In the genomic region with DNA sequence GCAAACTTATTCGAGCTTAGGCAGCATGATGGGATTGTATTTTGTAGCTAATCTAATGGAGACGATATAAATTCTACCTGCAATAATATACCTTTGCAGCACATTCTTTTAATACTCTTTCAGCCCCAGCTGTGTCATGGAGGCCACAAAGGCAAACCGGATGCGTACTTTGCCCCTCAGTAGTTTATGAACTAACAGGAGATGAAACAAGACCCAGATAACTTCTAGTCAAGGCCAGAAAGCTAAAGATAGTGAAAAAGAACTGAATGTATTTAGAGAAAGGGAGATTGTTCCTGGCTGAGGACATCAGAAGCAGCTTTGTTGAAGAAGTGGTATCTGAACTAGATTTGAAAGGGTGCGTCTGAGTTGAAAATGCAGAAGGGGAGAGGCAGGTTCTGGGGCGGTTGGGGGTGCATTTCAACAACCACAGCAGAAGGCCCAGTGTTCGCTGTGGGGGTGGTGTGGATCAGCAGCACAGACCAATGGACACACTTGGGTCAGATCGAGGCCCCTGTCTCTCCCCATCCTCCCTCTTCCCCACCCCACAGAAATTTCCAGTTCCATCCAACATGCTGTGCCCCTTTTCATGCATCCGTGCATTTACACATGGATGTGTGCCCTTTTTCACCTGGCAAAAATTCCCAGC, we compare ENCODE assay signal across 1 cellular context.
TF ChIP-seq lines count a peak whose summit lies in the region.

No MANE protein-coding gene starts in this region.

TF ChIP-seq in HepG2, 621 proteins besides CTCF, POLR2A, EP300 and RAD21 (continued from another document and continues in another):
- TF ChIP-seq, protein P1, sequence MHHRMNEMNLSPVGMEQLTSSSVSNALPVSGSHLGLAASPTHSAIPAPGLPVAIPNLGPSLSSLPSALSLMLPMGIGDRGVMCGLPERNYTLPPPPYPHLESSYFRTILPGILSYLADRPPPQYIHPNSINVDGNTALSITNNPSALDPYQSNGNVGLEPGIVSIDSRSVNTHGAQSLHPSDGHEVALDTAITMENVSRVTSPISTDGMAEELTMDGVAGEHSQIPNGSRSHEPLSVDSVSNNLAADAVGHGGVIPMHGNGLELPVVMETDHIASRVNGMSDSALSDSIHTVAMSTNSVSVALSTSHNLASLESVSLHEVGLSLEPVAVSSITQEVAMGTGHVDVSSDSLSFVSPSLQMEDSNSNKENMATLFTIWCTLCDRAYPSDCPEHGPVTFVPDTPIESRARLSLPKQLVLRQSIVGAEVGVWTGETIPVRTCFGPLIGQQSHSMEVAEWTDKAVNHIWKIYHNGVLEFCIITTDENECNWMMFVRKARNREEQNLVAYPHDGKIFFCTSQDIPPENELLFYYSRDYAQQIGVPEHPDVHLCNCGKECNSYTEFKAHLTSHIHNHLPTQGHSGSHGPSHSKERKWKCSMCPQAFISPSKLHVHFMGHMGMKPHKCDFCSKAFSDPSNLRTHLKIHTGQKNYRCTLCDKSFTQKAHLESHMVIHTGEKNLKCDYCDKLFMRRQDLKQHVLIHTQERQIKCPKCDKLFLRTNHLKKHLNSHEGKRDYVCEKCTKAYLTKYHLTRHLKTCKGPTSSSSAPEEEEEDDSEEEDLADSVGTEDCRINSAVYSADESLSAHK (CRISPR knock-in tag; IDR thresholded peaks at IDR 0.05; ENCODE audit: borderline replicate concordance): no peak
- peak; percentile 76 for TF ChIP-seq CREM (IDR thresholded peaks at IDR 0.05)
- no peak for TF ChIP-seq CREM (CRISPR knock-in tag; IDR thresholded peaks at IDR 0.05)
- TF ChIP-seq ZBTB21 (CRISPR knock-in tag; IDR thresholded peaks at IDR 0.05): no peak
- TF ChIP-seq ZNF775 (CRISPR knock-in tag; IDR thresholded peaks at IDR 0.05; ENCODE audit: borderline replicate concordance): no peak
- peak; percentile 59; the same call in 1 of the 2 replicates for TF ChIP-seq RARA (CRISPR knock-in tag; IDR thresholded peaks at IDR 0.05)
- TF ChIP-seq KLF12 (CRISPR knock-in tag; IDR thresholded peaks at IDR 0.05; ENCODE audit: borderline replicate concordance): no peak
- TF ChIP-seq ZNF263 (CRISPR knock-in tag; IDR thresholded peaks at IDR 0.05): peak; percentile 35; the same call in 1 of the 2 replicates
- TF ChIP-seq NR2C2 (CRISPR knock-in tag; IDR thresholded peaks at IDR 0.05; ENCODE audit: borderline replicate concordance): 0 out of 2 replicates have a peak, but pooled peaks have one; percentile 42
- TF ChIP-seq ZNF143 (CRISPR knock-in tag; IDR thresholded peaks at IDR 0.05): no peak; the same call in 1 of the 2 replicates
- TF ChIP-seq IKZF4 (CRISPR knock-in tag; IDR thresholded peaks at IDR 0.05; ENCODE audit: borderline replicate concordance, low read depth, not compliant biosample characterization): no peak
- TF ChIP-seq SOX13 (IDR thresholded peaks at IDR 0.05): no peak
- TF ChIP-seq SOX13 (CRISPR knock-in tag; conservative IDR thresholded peaks at IDR 0.05 in 1 of 2, IDR thresholded peaks at IDR 0.05 in 1 of 2): peak in 1 of 2 experiments; percentile 73; a peak in 2 of 4 replicates
- TF ChIP-seq SOX5 (CRISPR knock-in tag; IDR thresholded peaks at IDR 0.05; ENCODE audit: borderline replicate concordance): peak; percentile 53; the same call in 1 of the 2 replicates
- TF ChIP-seq SRSF4 (IDR thresholded peaks at IDR 0.05; ENCODE audit: low read depth, low read length, poor library complexity, severe bottlenecking): no peak
- no peak for TF ChIP-seq KMT2A (CRISPR knock-in tag; IDR thresholded peaks at IDR 0.05)
- TF ChIP-seq, protein P2, sequence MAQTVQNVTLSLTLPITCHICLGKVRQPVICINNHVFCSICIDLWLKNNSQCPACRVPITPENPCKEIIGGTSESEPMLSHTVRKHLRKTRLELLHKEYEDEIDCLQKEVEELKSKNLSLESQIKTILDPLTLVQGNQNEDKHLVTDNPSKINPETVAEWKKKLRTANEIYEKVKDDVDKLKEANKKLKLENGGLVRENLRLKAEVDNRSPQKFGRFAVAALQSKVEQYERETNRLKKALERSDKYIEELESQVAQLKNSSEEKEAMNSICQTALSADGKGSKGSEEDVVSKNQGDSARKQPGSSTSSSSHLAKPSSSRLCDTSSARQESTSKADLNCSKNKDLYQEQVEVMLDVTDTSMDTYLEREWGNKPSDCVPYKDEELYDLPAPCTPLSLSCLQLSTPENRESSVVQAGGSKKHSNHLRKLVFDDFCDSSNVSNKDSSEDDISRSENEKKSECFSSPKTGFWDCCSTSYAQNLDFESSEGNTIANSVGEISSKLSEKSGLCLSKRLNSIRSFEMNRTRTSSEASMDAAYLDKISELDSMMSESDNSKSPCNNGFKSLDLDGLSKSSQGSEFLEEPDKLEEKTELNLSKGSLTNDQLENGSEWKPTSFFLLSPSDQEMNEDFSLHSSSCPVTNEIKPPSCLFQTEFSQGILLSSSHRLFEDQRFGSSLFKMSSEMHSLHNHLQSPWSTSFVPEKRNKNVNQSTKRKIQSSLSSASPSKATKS (CRISPR knock-in tag; IDR thresholded peaks at IDR 0.05): no peak
- TF ChIP-seq SRF (IDR thresholded peaks at IDR 0.05; ENCODE audit: low read depth, low read length): no peak
- 0 out of 2 replicates have a peak, but pooled peaks have one; percentile 29 for TF ChIP-seq ZNF441 (CRISPR knock-in tag; IDR thresholded peaks at IDR 0.05; ENCODE audit: borderline replicate concordance)
- TF ChIP-seq ETV5 (CRISPR knock-in tag; IDR thresholded peaks at IDR 0.05; ENCODE audit: borderline replicate concordance): peak; percentile 97
- peak; percentile 35 for TF ChIP-seq CBX1 (IDR thresholded peaks at IDR 0.05; ENCODE audit: low read depth)
- no peak for TF ChIP-seq TMF1 (CRISPR knock-in tag; IDR thresholded peaks at IDR 0.05; ENCODE audit: low read depth)
- TF ChIP-seq, protein P3, sequence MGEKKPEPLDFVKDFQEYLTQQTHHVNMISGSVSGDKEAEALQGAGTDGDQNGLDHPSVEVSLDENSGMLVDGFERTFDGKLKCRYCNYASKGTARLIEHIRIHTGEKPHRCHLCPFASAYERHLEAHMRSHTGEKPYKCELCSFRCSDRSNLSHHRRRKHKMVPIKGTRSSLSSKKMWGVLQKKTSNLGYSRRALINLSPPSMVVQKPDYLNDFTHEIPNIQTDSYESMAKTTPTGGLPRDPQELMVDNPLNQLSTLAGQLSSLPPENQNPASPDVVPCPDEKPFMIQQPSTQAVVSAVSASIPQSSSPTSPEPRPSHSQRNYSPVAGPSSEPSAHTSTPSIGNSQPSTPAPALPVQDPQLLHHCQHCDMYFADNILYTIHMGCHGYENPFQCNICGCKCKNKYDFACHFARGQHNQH (CRISPR knock-in tag; IDR thresholded peaks at IDR 0.05): peak; percentile 13; the same call in 1 of the 2 replicates
- TF ChIP-seq, protein P4, sequence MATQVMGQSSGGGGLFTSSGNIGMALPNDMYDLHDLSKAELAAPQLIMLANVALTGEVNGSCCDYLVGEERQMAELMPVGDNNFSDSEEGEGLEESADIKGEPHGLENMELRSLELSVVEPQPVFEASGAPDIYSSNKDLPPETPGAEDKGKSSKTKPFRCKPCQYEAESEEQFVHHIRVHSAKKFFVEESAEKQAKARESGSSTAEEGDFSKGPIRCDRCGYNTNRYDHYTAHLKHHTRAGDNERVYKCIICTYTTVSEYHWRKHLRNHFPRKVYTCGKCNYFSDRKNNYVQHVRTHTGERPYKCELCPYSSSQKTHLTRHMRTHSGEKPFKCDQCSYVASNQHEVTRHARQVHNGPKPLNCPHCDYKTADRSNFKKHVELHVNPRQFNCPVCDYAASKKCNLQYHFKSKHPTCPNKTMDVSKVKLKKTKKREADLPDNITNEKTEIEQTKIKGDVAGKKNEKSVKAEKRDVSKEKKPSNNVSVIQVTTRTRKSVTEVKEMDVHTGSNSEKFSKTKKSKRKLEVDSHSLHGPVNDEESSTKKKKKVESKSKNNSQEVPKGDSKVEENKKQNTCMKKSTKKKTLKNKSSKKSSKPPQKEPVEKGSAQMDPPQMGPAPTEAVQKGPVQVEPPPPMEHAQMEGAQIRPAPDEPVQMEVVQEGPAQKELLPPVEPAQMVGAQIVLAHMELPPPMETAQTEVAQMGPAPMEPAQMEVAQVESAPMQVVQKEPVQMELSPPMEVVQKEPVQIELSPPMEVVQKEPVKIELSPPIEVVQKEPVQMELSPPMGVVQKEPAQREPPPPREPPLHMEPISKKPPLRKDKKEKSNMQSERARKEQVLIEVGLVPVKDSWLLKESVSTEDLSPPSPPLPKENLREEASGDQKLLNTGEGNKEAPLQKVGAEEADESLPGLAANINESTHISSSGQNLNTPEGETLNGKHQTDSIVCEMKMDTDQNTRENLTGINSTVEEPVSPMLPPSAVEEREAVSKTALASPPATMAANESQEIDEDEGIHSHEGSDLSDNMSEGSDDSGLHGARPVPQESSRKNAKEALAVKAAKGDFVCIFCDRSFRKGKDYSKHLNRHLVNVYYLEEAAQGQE (IDR thresholded peaks at IDR 0.05; ENCODE audit: borderline replicate concordance in 1 of 2, low read depth in 1 of 2, low read length in 2 of 2): peak in 1 of 2 experiments; percentile 55; a peak in 1 of 4 replicates
- TF ChIP-seq, protein P5, sequence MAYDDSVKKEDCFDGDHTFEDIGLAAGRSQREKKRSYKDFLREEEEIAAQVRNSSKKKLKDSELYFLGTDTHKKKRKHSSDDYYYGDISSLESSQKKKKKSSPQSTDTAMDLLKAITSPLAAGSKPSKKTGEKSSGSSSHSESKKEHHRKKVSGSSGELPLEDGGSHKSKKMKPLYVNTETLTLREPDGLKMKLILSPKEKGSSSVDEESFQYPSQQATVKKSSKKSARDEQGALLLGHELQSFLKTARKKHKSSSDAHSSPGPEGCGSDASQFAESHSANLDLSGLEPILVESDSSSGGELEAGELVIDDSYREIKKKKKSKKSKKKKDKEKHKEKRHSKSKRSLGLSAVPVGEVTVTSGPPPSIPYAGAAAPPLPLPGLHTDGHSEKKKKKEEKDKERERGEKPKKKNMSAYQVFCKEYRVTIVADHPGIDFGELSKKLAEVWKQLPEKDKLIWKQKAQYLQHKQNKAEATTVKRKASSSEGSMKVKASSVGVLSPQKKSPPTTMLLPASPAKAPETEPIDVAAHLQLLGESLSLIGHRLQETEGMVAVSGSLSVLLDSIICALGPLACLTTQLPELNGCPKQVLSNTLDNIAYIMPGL (CRISPR knock-in tag; IDR thresholded peaks at IDR 0.05; ENCODE audit: borderline replicate concordance in 1 of 2, low read depth in 1 of 2): peak in 1 of 2 experiments; percentile 17; a peak in 2 of 4 replicates
- peak; percentile 36; the same call in 1 of the 2 replicates for TF ChIP-seq MIXL1 (CRISPR knock-in tag; IDR thresholded peaks at IDR 0.05)
- TF ChIP-seq YY1 (IDR thresholded peaks at IDR 0.05; ENCODE audit: insufficient read depth, insufficient replicate concordance, low read depth, low read length): peak; percentile 15
- TF ChIP-seq, protein P6, sequence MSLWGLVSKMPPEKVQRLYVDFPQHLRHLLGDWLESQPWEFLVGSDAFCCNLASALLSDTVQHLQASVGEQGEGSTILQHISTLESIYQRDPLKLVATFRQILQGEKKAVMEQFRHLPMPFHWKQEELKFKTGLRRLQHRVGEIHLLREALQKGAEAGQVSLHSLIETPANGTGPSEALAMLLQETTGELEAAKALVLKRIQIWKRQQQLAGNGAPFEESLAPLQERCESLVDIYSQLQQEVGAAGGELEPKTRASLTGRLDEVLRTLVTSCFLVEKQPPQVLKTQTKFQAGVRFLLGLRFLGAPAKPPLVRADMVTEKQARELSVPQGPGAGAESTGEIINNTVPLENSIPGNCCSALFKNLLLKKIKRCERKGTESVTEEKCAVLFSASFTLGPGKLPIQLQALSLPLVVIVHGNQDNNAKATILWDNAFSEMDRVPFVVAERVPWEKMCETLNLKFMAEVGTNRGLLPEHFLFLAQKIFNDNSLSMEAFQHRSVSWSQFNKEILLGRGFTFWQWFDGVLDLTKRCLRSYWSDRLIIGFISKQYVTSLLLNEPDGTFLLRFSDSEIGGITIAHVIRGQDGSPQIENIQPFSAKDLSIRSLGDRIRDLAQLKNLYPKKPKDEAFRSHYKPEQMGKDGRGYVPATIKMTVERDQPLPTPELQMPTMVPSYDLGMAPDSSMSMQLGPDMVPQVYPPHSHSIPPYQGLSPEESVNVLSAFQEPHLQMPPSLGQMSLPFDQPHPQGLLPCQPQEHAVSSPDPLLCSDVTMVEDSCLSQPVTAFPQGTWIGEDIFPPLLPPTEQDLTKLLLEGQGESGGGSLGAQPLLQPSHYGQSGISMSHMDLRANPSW (CRISPR knock-in tag; IDR thresholded peaks at IDR 0.05; ENCODE audit: borderline replicate concordance): no peak; the same call in 1 of the 2 replicates
- TF ChIP-seq, protein P7, sequence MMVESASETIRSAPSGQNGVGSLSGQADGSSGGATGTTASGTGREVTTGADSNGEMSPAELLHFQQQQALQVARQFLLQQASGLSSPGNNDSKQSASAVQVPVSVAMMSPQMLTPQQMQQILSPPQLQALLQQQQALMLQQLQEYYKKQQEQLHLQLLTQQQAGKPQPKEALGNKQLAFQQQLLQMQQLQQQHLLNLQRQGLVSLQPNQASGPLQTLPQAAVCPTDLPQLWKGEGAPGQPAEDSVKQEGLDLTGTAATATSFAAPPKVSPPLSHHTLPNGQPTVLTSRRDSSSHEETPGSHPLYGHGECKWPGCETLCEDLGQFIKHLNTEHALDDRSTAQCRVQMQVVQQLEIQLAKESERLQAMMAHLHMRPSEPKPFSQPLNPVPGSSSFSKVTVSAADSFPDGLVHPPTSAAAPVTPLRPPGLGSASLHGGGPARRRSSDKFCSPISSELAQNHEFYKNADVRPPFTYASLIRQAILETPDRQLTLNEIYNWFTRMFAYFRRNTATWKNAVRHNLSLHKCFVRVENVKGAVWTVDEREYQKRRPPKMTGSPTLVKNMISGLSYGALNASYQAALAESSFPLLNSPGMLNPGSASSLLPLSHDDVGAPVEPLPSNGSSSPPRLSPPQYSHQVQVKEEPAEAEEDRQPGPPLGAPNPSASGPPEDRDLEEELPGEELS (CRISPR knock-in tag; IDR thresholded peaks at IDR 0.05): no peak
- no peak for TF ChIP-seq PAF1 (CRISPR knock-in tag; IDR thresholded peaks at IDR 0.05)
- TF ChIP-seq ISL2 (CRISPR knock-in tag; IDR thresholded peaks at IDR 0.05): peak; percentile 84
- TF ChIP-seq GATA4 (IDR thresholded peaks at IDR 0.05; ENCODE audit: borderline replicate concordance, low read depth): peak; percentile 63; the same call in 1 of the 2 replicates
- TF ChIP-seq ZNF567 (CRISPR knock-in tag; IDR thresholded peaks at IDR 0.05; ENCODE audit: borderline replicate concordance): no peak
- no peak for TF ChIP-seq TAF15 (IDR thresholded peaks at IDR 0.05; ENCODE audit: low read depth, low read length, poor library complexity, severe bottlenecking)
- peak; percentile 37; the same call in 1 of the 2 replicates for TF ChIP-seq TBX2 (CRISPR knock-in tag; IDR thresholded peaks at IDR 0.05; ENCODE audit: borderline replicate concordance)
- peak; percentile 71; the same call in 1 of the 2 replicates for TF ChIP-seq SIX1 (CRISPR knock-in tag; IDR thresholded peaks at IDR 0.05; ENCODE audit: borderline replicate concordance)
- TF ChIP-seq, protein P8, sequence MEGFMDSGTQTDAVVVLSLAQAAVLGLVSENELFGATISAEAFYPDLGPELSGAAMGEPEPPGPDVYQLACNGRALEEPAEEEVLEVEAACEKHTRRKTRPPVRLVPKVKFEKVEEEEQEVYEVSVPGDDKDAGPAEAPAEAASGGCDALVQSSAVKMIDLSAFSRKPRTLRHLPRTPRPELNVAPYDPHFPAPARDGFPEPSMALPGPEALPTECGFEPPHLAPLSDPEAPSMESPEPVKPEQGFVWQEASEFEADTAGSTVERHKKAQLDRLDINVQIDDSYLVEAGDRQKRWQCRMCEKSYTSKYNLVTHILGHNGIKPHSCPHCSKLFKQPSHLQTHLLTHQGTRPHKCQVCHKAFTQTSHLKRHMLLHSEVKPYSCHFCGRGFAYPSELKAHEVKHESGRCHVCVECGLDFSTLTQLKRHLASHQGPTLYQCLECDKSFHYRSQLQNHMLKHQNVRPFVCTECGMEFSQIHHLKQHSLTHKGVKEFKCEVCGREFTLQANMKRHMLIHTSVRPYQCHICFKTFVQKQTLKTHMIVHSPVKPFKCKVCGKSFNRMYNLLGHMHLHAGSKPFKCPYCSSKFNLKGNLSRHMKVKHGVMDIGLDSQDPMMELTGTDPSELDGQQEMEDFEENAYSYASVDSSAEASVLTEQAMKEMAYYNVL (CRISPR knock-in tag; IDR thresholded peaks at IDR 0.05; ENCODE audit: borderline replicate concordance): peak; percentile 98
- no peak for TF ChIP-seq FOSL1 (CRISPR knock-in tag; IDR thresholded peaks at IDR 0.05; ENCODE audit: borderline replicate concordance)
- no peak for TF ChIP-seq CAMTA2 (CRISPR knock-in tag; IDR thresholded peaks at IDR 0.05; ENCODE audit: borderline replicate concordance)
